In the genomic region with DNA sequence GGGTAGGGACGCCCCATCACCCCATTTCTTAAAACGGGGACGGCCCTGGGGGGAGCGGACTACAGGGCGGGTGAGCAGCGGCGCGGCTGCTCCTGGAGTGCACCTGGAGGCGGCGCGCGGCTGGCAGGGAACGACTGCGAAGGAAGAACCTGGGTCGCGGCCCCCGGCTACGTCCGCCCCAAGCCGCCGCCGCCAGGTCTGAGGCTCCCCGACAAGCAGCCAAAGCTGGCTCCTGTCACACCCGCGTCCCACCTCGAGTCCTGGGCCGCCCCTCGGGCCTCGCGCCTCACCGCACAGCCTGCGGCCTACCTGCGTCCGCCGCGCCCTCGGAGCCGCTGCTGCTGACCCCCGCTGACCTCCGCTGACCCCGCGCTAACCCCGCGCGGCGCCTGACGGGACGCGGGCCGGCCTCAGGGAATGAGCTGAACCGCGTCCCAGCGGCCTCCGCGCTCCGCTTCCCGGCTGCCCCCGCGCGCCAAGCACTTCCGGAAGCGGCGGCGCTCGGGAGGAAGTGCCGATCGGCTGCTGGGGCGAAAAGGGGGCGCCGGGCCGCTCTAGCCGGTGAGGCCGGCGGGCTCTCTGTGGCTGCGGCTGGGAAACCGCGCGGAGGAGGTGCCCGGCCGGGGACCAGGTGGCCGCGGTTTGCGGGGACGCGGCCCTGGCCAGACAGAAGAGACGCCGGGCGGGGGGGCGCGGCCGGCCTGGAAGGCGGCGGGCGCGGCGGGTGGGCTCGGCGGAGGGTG, we compare ENCODE assay signal across 8 cellular contexts. TPM values are rescaled to one million over a fixed set of nuclear protein-coding genes. Genes with fewer than 3 reads are reported as not detected.
A peak's percentile ranks its signal among the peaks of the same experiment; 100 is the strongest.
DNase-seq lines count a peak whose midpoint lies in the region; ATAC-seq and TF ChIP-seq lines count a peak whose summit lies in the region.

A gene with protein sequence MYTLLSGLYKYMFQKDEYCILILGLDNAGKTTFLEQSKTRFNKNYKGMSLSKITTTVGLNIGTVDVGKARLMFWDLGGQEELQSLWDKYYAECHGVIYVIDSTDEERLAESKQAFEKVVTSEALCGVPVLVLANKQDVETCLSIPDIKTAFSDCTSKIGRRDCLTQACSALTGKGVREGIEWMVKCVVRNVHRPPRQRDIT (minus strand): TSS at position 419 of the 743 bp plus-strand sequence. CDS start 885 bp downstream, outside the sequence.
A gene with protein sequence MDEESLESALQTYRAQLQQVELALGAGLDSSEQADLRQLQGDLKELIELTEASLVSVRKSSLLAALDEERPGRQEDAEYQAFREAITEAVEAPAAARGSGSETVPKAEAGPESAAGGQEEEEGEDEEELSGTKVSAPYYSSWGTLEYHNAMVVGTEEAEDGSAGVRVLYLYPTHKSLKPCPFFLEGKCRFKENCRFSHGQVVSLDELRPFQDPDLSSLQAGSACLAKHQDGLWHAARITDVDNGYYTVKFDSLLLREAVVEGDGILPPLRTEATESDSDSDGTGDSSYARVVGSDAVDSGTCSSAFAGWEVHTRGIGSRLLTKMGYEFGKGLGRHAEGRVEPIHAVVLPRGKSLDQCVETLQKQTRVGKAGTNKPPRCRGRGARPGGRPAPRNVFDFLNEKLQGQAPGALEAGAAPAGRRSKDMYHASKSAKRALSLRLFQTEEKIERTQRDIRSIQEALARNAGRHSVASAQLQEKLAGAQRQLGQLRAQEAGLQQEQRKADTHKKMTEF (plus strand): TSS at position 482 of the 743 bp plus-strand sequence. CDS start 542 bp downstream, outside the sequence.

- no peaks in the 10 kb centered on the region for H3K27me3 Mint-ChIP-seq in activated B cell treated with CpG ODN at 0.5 μM for 24 hours
- peaks cover 0 to 11% (median 5%) of the 10 kb centered on the region in 3 donors for H3K27me3 Mint-ChIP-seq in immature natural killer cell (ENCODE audit: low read depth in 3 of 3)

- H3K4me3 Mint-ChIP-seq in activated B cell treated with CpG ODN at 0.5 μM for 24 hours, result peak within 1 kb of the TSS; percentile 87
- peak within 1 kb of the TSS; percentile 84 to 89 (median 85) for H3K4me3 Mint-ChIP-seq in immature natural killer cell

- peaks cover 66% of the 10 kb centered on the region for H3K36me3 Mint-ChIP-seq in activated B cell treated with CpG ODN at 0.5 μM for 24 hours (ENCODE audit: low read depth)
- peaks cover 8 to 29% (median 15%) of the 10 kb centered on the region in 3 donors for H3K36me3 Mint-ChIP-seq in immature natural killer cell

- peak within 1 kb of the TSS; percentile 87 for H3K27ac ChIP-seq in A673 (ENCODE audit: low read depth, low read length, poor library complexity, severe bottlenecking)
- peak within 1 kb of the TSS; percentile 83 to 95 (median 90) for H3K27ac ChIP-seq in spleen

- BruUV-seq in A673 (replicated peaks; lab: Mats Ljungman, UMichigan), result no TSS peak

- POLR2A ChIA-PET in A673 (lab: Charles Lee; ENCODE audit: low non-redundant PET) (no interaction called here), activated B cell treated with CpG ODN at 0.5 μM for 24 hours (lab: Charles Lee) (interaction anchor here (0.6 to 3.4 kb wide), 23 partner anchors 9 to 273 kb away, joined by 3 to 36 read pairs (median 6); a partner anchor contains a TSS)

- peak in 1 of 3 donors; percentile 29 for TF ChIP-seq POLR2A in spleen (IDR thresholded peaks at IDR 0.05)

- H3K9me3 ChIP-seq in A673 (ENCODE audit: low read depth, low read length, poor library complexity, severe bottlenecking) (peaks cover 8% of the 10 kb centered on the region), spleen (peaks cover 0 to 6% (median 0%) of the 10 kb centered on the region in 8 donors)

- H3K9me3 Mint-ChIP-seq in activated B cell treated with CpG ODN at 0.5 μM for 24 hours, result no peaks in the 10 kb centered on the region
- H3K9me3 Mint-ChIP-seq in immature natural killer cell, result no peaks in the 10 kb centered on the region

- H3K27ac Mint-ChIP-seq in activated B cell treated with CpG ODN at 0.5 μM for 24 hours (peak within 1 kb of the TSS; percentile 72), immature natural killer cell (peak within 1 kb of the TSS; percentile 83 to 91 (median 88))

- H3K4me3 ChIP-seq in A673 (ENCODE audit: low read depth, low read length, poor library complexity, severe bottlenecking), result peak within 1 kb of the TSS; percentile 98
- peak within 1 kb of the TSS; percentile 81 to 83 for H3K4me3 ChIP-seq in cardiac fibroblast (replicated peaks in 1 of 2; ENCODE audit: low read depth in 2 of 2, low read length in 2 of 2)
- H3K4me3 ChIP-seq in spleen, result peak within 1 kb of the TSS; percentile 75 to 98 (median 90)

- H3K36me3 ChIP-seq in A673 (ENCODE audit: insufficient read depth, low read length, poor library complexity, severe bottlenecking) (peaks cover 59% of the 10 kb centered on the region), spleen (peaks cover 0 to 80% (median 56%) of the 10 kb centered on the region in 6 donors)

- TF ChIP-seq CTCF in A673 (conservative IDR thresholded peaks at IDR 0.05; ENCODE audit: low read depth, low read length) (no peak), activated B cell treated with CpG ODN at 0.5 μM for 24 hours (IDR thresholded peaks at IDR 0.05) (no peak), cardiac fibroblast (IDR thresholded peaks at IDR 0.05; ENCODE audit: low read depth, low read length) (no peak), spleen (IDR thresholded peaks at IDR 0.05 in 8 of 11, conservative IDR thresholded peaks at IDR 0.05 in 3 of 11) (peak in 3 of 11 experiments; percentile 11 to 40 (median 32))

- H3K4me1 Mint-ChIP-seq in activated B cell treated with CpG ODN at 0.5 μM for 24 hours, result peaks cover 42% of the 10 kb centered on the region
- peaks cover 51 to 52% of the 10 kb centered on the region in 2 donors for H3K4me1 Mint-ChIP-seq in immature natural killer cell

- no peaks in the 10 kb centered on the region for H3K27me3 ChIP-seq in A673 (replicated peaks; ENCODE audit: insufficient read depth, low read depth, low read length, poor library complexity)
- no peaks in the 10 kb centered on the region for H3K27me3 ChIP-seq in spleen (replicated peaks in 1 of 7)

- ATAC-seq in GM18868 (IDR thresholded peaks at IDR 0.05; ENCODE audit: unreplicated experiment) (peak; percentile 73), HG03135 (IDR thresholded peaks at IDR 0.05; ENCODE audit: unreplicated experiment) (peak; percentile 61), activated B cell treated with CpG ODN at 0.5 μM for 24 hours (ENCODE audit: low read depth) (peak; percentile 94)

- CTCF ChIA-PET in A673 (lab: Charles Lee), result no interaction called here
- CTCF ChIA-PET in activated B cell treated with CpG ODN at 0.5 μM for 24 hours (lab: Charles Lee), result interaction anchor here (0.6 to 2.5 kb wide), 5 partner anchors 29 to 272 kb away, joined by 3 to 10 read pairs (median 4); a partner anchor contains a TSS

- 0 to 1% (median 0%) methylated on average over 57 to 98 of the region's 98 CpGs; no CpG with 5 or more reads in 1 of the 5 donors for WGBS in spleen, 5 donors

- DNase-seq in A673 (ENCODE audit: low spot score) (peak; percentile 89), NCI-H226 (peak; percentile 89), activated B cell treated with CpG ODN at 0.5 μM for 24 hours (peak; percentile 91), cardiac fibroblast (ENCODE audit: low read depth in 2 of 2) (peak; percentile 75 to 87), immature natural killer cell (peak; percentile 85 to 88 (median 88)), spleen (peak; percentile 98)

- intact Hi-C loops in A673 (cut with micrococcal nuclease; ENCODE audit: unreplicated experiment), result no loop called here
- intact Hi-C loops in activated B cell treated with CpG ODN at 0.5 μM for 24 hours (cut with micrococcal nuclease), result loop anchor here (1.0 to 5.0 kb wide), 9 partner anchors 23 to 265 kb away; a partner anchor contains a TSS
- intact Hi-C loops in spleen (cut with DNase I; ENCODE audit: low total_unique reads), result loop anchor here (10.0 kb wide), 1 partner anchor 157 kb away; a partner anchor contains a TSS

- H3K4me1 ChIP-seq in A673 (ENCODE audit: insufficient read depth, low read length, poor library complexity, severe bottlenecking) (peaks cover 6% of the 10 kb centered on the region), spleen (peaks cover 27 to 90% (median 71%) of the 10 kb centered on the region in 6 donors)

RNA-seq across cellular contexts. Expression of the first gene that starts in this region (rescaled TPM):
- total RNA-seq in A673 (2021) (38.9 and 41.1 TPM in 2 replicates), activated B cell treated with CpG ODN at 0.5 μM for 24 hours (63.5 and 66.0 TPM in 2 replicates), spleen (10 to 100 TPM; 36.7 to 84.2 (median 60.8) TPM)
- polyA plus RNA-seq in immature natural killer cell (10 to 100 TPM; 43.0 to 72.7 (median 54.3) TPM), spleen (100 to 1,000 TPM in 1 of 3 donors, 10 to 100 TPM in 2; 64.5 to 118 (median 83.8) TPM)

RNA-seq across cellular contexts. Expression of the second gene that starts in this region (rescaled TPM):
- 28.2 and 28.3 TPM in 2 replicates for total RNA-seq in A673 (2021)
- 40.7 and 44.0 TPM in 2 replicates for total RNA-seq in activated B cell treated with CpG ODN at 0.5 μM for 24 hours
- 10 to 100 TPM; 26.6 to 64.1 (median 33.9) TPM for polyA plus RNA-seq in immature natural killer cell
- 10 to 100 TPM; 23.6 to 45.7 (median 38.1) TPM for total RNA-seq in spleen
- 10 to 100 TPM; 27.6 to 72.8 (median 50.0) TPM for polyA plus RNA-seq in spleen

Comparison
In these comparisons a context has a peak if more than half of its experiments do, and no peak if none do; other contexts are left out.
1. Peak in every context shown above with its lines: DNase-seq, ATAC-seq, H3K4me3 ChIP-seq and H3K27ac ChIP-seq.